Comparison of ENCODE assay signal across 19 cellular contexts in the genomic region with DNA sequence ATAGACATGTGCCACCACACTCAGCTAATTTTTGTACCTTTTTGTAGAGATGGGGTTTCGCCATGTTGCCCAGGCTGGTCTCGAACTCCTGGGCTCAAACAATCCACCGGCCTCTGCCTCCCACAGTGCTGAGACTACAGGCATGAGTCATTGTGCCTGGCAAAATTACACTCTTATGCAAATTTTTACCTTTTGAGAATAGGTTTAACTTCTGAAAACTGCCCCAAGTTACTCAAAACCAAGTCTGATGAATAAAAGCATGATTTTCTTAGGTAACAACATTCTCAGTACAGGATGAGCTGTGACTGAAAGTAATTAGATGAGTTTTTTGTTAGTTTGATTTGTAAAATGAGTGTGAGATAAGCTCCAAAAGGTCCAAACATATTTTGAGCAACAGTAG.
DNase-seq lines count a peak whose midpoint lies in the region; ATAC-seq and TF ChIP-seq lines count a peak whose summit lies in the region.
"Had no signal": no experiment of that assay in that cellular context is flagged by ENCODE, and none has a peak within 500 bp of the region (broad histone marks: within the 10 kb centered on the region; RNA-seq: fewer than 3 reads in every experiment).

No MANE protein-coding gene starts in this region.

- ATAC-seq in GM18520 (IDR thresholded peaks at IDR 0.05; ENCODE audit: unreplicated experiment) (peak; percentile 66), HG02885 (IDR thresholded peaks at IDR 0.05; ENCODE audit: poor library complexity, unreplicated experiment) (peak; percentile 62), foreskin keratinocyte (no peak)
- ATAC-seq: HepG2, left cardiac atrium had no signal

- peak; percentile 13 for DNase-seq in GM13977 (ENCODE audit: low spot score)
- DNase-seq in activated T-helper 2 cell treated with anti-CD3 and anti-CD28 coated beads, Interferon-gamma antibody, Interleukin-2, Interleukin-4, amounts not matched to agents 10 μg/mL and 5 μg/mL and 100 μg/mL, durations not matched to agents 14 hours and 24 hours and 36 hours (ENCODE audit: low spot score) = no peak
- no peak for DNase-seq in T1000 (lab: John Stamatoyannopoulos, UW)
- no peak for DNase-seq in foreskin keratinocyte
- DNase-seq in prostate gland (ENCODE audit: low spot score) = no peak
- DNase-seq in NCI-H748 treated with DMSO at 0.1 percent for 48 hours (lab: John Stamatoyannopoulos, UW) = no peak
- DNase-seq: activated gamma-delta T cell, HFFc6, hypothalamus, left cardiac atrium, NCI-H2029 treated with DMSO at 0.1 percent for 48 hours, NCI-H526 treated with DMSO at 0.1 percent for 48 hours had no signal

- intact Hi-C loops in activated T-helper 2 cell treated with anti-CD3 and anti-CD28 coated beads, Interferon-gamma antibody, Interleukin-2, Interleukin-4, amounts not matched to agents 10 μg/mL and 5 μg/mL and 100 μg/mL, durations not matched to agents 14 hours and 24 hours and 36 hours (cut with micrococcal nuclease) = no loop called here
- intact Hi-C loops in prostate gland (cut with DNase I) = no loop called here

- H3K4me3 ChIP-seq in prostate gland = no peak overlapping the region
- H3K4me3 ChIP-seq: breast epithelium, skin epidermis, suprapubic skin had no signal

- H3K9me3 ChIP-seq in prostate gland = no peaks in the 10 kb centered on the region
- H3K9me3 ChIP-seq: breast epithelium, suprapubic skin had no signal

- in situ Hi-C loops in GM13977 (cut with MboI; ENCODE audit: low pct_unique_long_range_greater_than_20kb, low sequenced_read_pairs, unreplicated experiment) = no loop called here

- no peak overlapping the region for H3K4me3 Mint-ChIP-seq in activated T-helper 2 cell treated with anti-CD3 and anti-CD28 coated beads, Interferon-gamma antibody, Interleukin-2, Interleukin-4, amounts not matched to agents 10 μg/mL and 5 μg/mL and 100 μg/mL, durations not matched to agents 14 hours and 24 hours and 36 hours (ENCODE audit: low read depth)
- H3K4me3 Mint-ChIP-seq: B cell, HFFc6 had no signal

- H3K4me1 Mint-ChIP-seq in activated T-helper 2 cell treated with anti-CD3 and anti-CD28 coated beads, Interferon-gamma antibody, Interleukin-2, Interleukin-4, amounts not matched to agents 10 μg/mL and 5 μg/mL and 100 μg/mL, durations not matched to agents 14 hours and 24 hours and 36 hours (ENCODE audit: low read depth) = peaks cover 4% of the 10 kb centered on the region
- H3K4me1 Mint-ChIP-seq: B cell had no signal

- no peaks in the 10 kb centered on the region for H3K36me3 Mint-ChIP-seq in activated T-helper 2 cell treated with anti-CD3 and anti-CD28 coated beads, Interferon-gamma antibody, Interleukin-2, Interleukin-4, amounts not matched to agents 10 μg/mL and 5 μg/mL and 100 μg/mL, durations not matched to agents 14 hours and 24 hours and 36 hours (ENCODE audit: low read depth)

- H3K4me1 ChIP-seq in foreskin keratinocyte (no peaks in the 10 kb centered on the region), prostate gland (replicated peaks) (no peaks in the 10 kb centered on the region)
- H3K4me1 ChIP-seq: breast epithelium, suprapubic skin had no signal

- H3K36me3 ChIP-seq in prostate gland = no peaks in the 10 kb centered on the region
- H3K36me3 ChIP-seq: breast epithelium, suprapubic skin had no signal

- H3K27ac ChIP-seq in foreskin keratinocyte = no peak overlapping the region
- no peak overlapping the region for H3K27ac ChIP-seq in prostate gland
- H3K27ac ChIP-seq: breast epithelium, skin epidermis, suprapubic skin had no signal

- no peaks in the 10 kb centered on the region for H3K9me3 Mint-ChIP-seq in activated T-helper 2 cell treated with anti-CD3 and anti-CD28 coated beads, Interferon-gamma antibody, Interleukin-2, Interleukin-4, amounts not matched to agents 10 μg/mL and 5 μg/mL and 100 μg/mL, durations not matched to agents 14 hours and 24 hours and 36 hours

- peaks cover 4% of the 10 kb centered on the region for H3K27me3 Mint-ChIP-seq in activated T-helper 2 cell treated with anti-CD3 and anti-CD28 coated beads, Interferon-gamma antibody, Interleukin-2, Interleukin-4, amounts not matched to agents 10 μg/mL and 5 μg/mL and 100 μg/mL, durations not matched to agents 14 hours and 24 hours and 36 hours (ENCODE audit: low read depth)

- H3K27me3 ChIP-seq in foreskin keratinocyte = no peaks in the 10 kb centered on the region
- H3K27me3 ChIP-seq in prostate gland (replicated peaks; ENCODE audit: insufficient read depth) = no peaks in the 10 kb centered on the region
- H3K27me3 ChIP-seq: breast epithelium, suprapubic skin had no signal

- H3K27ac Mint-ChIP-seq in activated T-helper 2 cell treated with anti-CD3 and anti-CD28 coated beads, Interferon-gamma antibody, Interleukin-2, Interleukin-4, amounts not matched to agents 10 μg/mL and 5 μg/mL and 100 μg/mL, durations not matched to agents 14 hours and 24 hours and 36 hours = peak overlapping the region; percentile 56
- H3K27ac Mint-ChIP-seq: B cell, HFFc6 had no signal

- no peak for TF ChIP-seq POLR2A in prostate gland (IDR thresholded peaks at IDR 0.05)

- TF ChIP-seq CTCF in GM13977 (IDR thresholded peaks at IDR 0.05; ENCODE audit: extremely low read depth, insufficient read depth, missing control alignments) = no peak
- no peak for TF ChIP-seq CTCF in foreskin keratinocyte (conservative IDR thresholded peaks at IDR 0.05)
- TF ChIP-seq CTCF in prostate gland (IDR thresholded peaks at IDR 0.05) = no peak

- 94% methylated on average over 3 of the region's 3 CpGs for WGBS in prostate gland
